ENCODE assay signal across 17 cellular contexts in genomic region chr3:127369356-127369935, GRCh38.
"Had no signal": no experiment of that assay in that cellular context is flagged by ENCODE, and none has a peak within 500 bp of the region (broad histone marks: within the 10 kb centered on the region; RNA-seq: fewer than 3 reads in every experiment).

No MANE protein-coding gene starts in this region.

- H3K27ac ChIP-seq: dorsolateral prefrontal cortex, heart left ventricle, tibial artery, upper lobe of left lung, vagina had no signal

- H3K4me3 Mint-ChIP-seq: naive B cell, nephron had no signal

- H3K27me3 ChIP-seq: upper lobe of left lung, vagina had no signal

- H3K4me1 ChIP-seq: heart left ventricle, tibial artery, upper lobe of left lung, vagina had no signal

- H3K9me3 Mint-ChIP-seq: nephron had no signal

- ATAC-seq: heart left ventricle, left ventricle myocardium superior, sciatic nerve had no signal

- H3K9me3 ChIP-seq: heart left ventricle, tibial artery, upper lobe of left lung, vagina had no signal

- H3K36me3 Mint-ChIP-seq: naive B cell had no signal

- DNase-seq: cortex of kidney; dorsolateral prefrontal cortex; effector memory CD4-positive, alpha-beta T cell; heart left ventricle; hypothalamus; left ventricle myocardium superior; mesenchymal stem cell; naive B cell; stimulated activated CD4-positive, alpha-beta T cell treated with anti-CD3 and anti-CD28 coated beads, Interleukin-2, amount 100 ng/mL, for 24 hours; stimulated activated CD4-positive, alpha-beta T cell treated with anti-CD3 and anti-CD28 coated beads, Interleukin-4, amount 100 ng/mL, for 4 hours; stimulated activated naive CD4-positive, alpha-beta T cell treated with Interleukin-2 at 50 U/mL for 16 hours; tibial artery had no signal

- H3K36me3 ChIP-seq: heart left ventricle, tibial artery, upper lobe of left lung, vagina had no signal

- H3K4me3 ChIP-seq: dorsolateral prefrontal cortex, heart left ventricle, lung, tibial artery, upper lobe of left lung, vagina had no signal

- H3K27ac Mint-ChIP-seq: naive B cell, nephron had no signal
